ENCODE assay signal across 8 cellular contexts in the genomic region with DNA sequence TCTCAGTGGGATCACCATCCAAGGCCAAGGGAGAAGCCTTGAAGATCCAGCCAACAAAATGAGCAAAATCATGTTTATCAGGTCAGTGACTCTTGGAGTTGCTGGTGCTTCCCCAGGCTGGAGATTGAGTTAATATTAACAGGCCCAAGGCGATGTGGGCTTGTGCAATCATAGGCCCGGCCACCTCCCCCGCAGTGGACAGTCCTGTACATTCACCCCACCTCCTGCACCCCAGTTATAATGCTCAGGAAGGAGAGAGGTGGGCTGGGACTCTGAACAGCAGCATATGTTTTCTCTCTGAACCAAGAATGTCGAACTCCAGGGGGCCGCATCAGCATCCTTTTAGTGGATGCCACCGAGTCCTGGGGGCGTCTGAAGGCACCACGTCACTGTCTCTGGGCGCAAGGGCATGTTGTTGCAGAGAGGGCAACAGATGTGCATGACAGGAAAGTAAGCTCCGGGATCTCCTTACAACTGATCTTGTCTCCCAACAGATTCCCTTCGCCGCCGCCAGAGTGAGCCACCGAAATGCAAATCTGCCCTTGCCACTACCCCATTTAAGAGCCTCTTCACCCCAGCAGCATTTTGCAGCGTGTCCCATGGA. TPM values are rescaled to one million over a fixed set of nuclear protein-coding genes. Genes with fewer than 3 reads are reported as not detected.
A peak's percentile ranks its signal among the peaks of the same experiment; 100 is the strongest.
DNase-seq lines count a peak whose midpoint lies in the region; ATAC-seq, FAIRE-seq and TF ChIP-seq lines count a peak whose summit lies in the region.

No MANE protein-coding gene starts in this region.

- H3K79me2 ChIP-seq in ACC112 (ENCODE audit: control insufficient read depth, insufficient read depth, low read length, unreplicated experiment): no peaks in the 10 kb centered on the region

- no peak for ATAC-seq in HG02938 (IDR thresholded peaks at IDR 0.05; ENCODE audit: unreplicated experiment)
- no peak for ATAC-seq in HG02973 (IDR thresholded peaks at IDR 0.05; ENCODE audit: unreplicated experiment)

- FAIRE-seq in kidney (lab: Jason Lieb, UNC): no peak

- no peak overlapping the region for H3K9ac ChIP-seq in kidney (ENCODE audit: low read length in 2 of 2)

- TF ChIP-seq EP300 in transverse colon (IDR thresholded peaks at IDR 0.05; ENCODE audit: low read depth): no peak

- DNase-seq in astrocyte of the hippocampus (ENCODE audit: low read depth, low spot score): peak; percentile 43
- no peak for DNase-seq in kidney
- peak; percentile 30 for DNase-seq in transverse colon
- DNase-seq in activated T-cell treated with anti-CD3 and anti-CD28 coated beads for 4 hours: no peak

- 32% methylated on average over 15 of the region's 15 CpGs; no CpG with 5 or more reads in 1 of the 2 donors for WGBS in transverse colon (ENCODE audit: low coverage in 1 of 2), 2 donors

- H3K27ac ChIP-seq in ACC112 (ENCODE audit: low read depth, low read length) (no peak overlapping the region), kidney (ENCODE audit: low read depth in 2 of 2, low read length in 2 of 2) (no peak overlapping the region), transverse colon (no peak overlapping the region)

- in situ Hi-C loops in transverse colon (cut with MboI; ENCODE audit: low pct_ligation_motif_present in 1 of 4, low pct_unique_long_range_greater_than_20kb in 1 of 4, low sequenced_read_pairs in 3 of 4): loop anchor here in 1 of 4 donors (10.0 kb wide), 1 partner anchor 130 kb away; no protein-coding TSS in a partner anchor

- H3K4me1 ChIP-seq in ACC112 (ENCODE audit: control insufficient read depth, insufficient read depth, low read length, unreplicated experiment): peaks cover 8% of the 10 kb centered on the region
- H3K4me1 ChIP-seq in kidney (ENCODE audit: control insufficient read depth in 1 of 2, insufficient read depth in 1 of 2, low read depth in 1 of 2, low read length in 2 of 2): no peaks in the 10 kb centered on the region
- no peaks in the 10 kb centered on the region for H3K4me1 ChIP-seq in transverse colon

- peak; percentile 32 for TF ChIP-seq CTCF in kidney (IDR thresholded peaks at IDR 0.05; ENCODE audit: borderline replicate concordance, extremely low read depth, insufficient read depth)
- peak; percentile 5 to 46 (median 27) for TF ChIP-seq CTCF in transverse colon (IDR thresholded peaks at IDR 0.05)

- H3K27me3 ChIP-seq in ACC112 (ENCODE audit: insufficient read depth, low read length) (no peaks in the 10 kb centered on the region), transverse colon (peaks cover 4% of the 10 kb centered on the region)

- peak overlapping the region; percentile 29 for H2AFZ ChIP-seq in ACC112 (ENCODE audit: low read length, unreplicated experiment)

- intact Hi-C loops in kidney (cut with DNase I): no loop called here
- intact Hi-C loops in transverse colon (cut with DNase I; ENCODE audit: low total_unique reads): no loop called here

- no peak overlapping the region for H3K4me3 ChIP-seq in ACC112 (ENCODE audit: low read depth, low read length)
- H3K4me3 ChIP-seq in kidney (ENCODE audit: low read length in 2 of 2): no peak overlapping the region
- no peak overlapping the region for H3K4me3 ChIP-seq in transverse colon

- TF ChIP-seq POLR2A in GM19099 (IDR thresholded peaks at IDR 0.05; ENCODE audit: extremely low read depth, insufficient read length, low read depth) (peak; percentile 23), transverse colon (IDR thresholded peaks at IDR 0.05) (no peak)

- H3K36me3 ChIP-seq in ACC112 (ENCODE audit: insufficient read depth, low read length): no peaks in the 10 kb centered on the region
- no peaks in the 10 kb centered on the region for H3K36me3 ChIP-seq in kidney (ENCODE audit: control insufficient read depth in 1 of 2, insufficient read depth in 2 of 2, low read length in 2 of 2)
- H3K36me3 ChIP-seq in transverse colon: no peaks in the 10 kb centered on the region

- H3K9me3 ChIP-seq in kidney (ENCODE audit: control insufficient read depth in 1 of 2, low read length in 2 of 2) (no peaks in the 10 kb centered on the region), transverse colon (no peaks in the 10 kb centered on the region)

RNA-seq across cellular contexts. Expression of a gene that starts 11.2 kb away (rescaled TPM):
- total RNA-seq in kidney (not detected), transverse colon (not detected)
- not detected for polyA plus RNA-seq in kidney (ENCODE audit: insufficient read depth, low read depth, low replicate concordance)

RNA-seq across cellular contexts. Expression of a gene that starts 32.2 kb away (rescaled TPM):
- total RNA-seq in kidney: 1.7 TPM
- 12.9 TPM for polyA plus RNA-seq in kidney (ENCODE audit: insufficient read depth, low read depth, low replicate concordance)
- total RNA-seq in transverse colon: under 1 TPM in 3 of 4 donors, not detected in 1; 0.48 to 0.82 (median 0.80) TPM

RNA-seq across cellular contexts. Expression of a gene that starts 33.1 kb away (rescaled TPM):
- 1,861 TPM for total RNA-seq in kidney
- polyA plus RNA-seq in kidney (ENCODE audit: insufficient read depth, low read depth, low replicate concordance): 2,184 TPM
- total RNA-seq in transverse colon: 100 to 1,000 TPM in 1 of 4 donors, 10 to 100 TPM in 3; 35.2 to 107 (median 61.0) TPM

Comparison
In these comparisons a context has a peak if more than half of its experiments do, and no peak if none do; other contexts are left out.
1. DNase-seq: peak in astrocyte of the hippocampus (single experiment) and transverse colon (single experiment); none in kidney (single experiment) and activated T-cell treated with anti-CD3 and anti-CD28 coated beads for 4 hours (single experiment).
2. RNA of a gene that starts 33.1 kb away (total RNA-seq): 1,861 TPM in kidney (single experiment); 35.2 to 107 TPM in transverse colon; every median in the first group is over 10 times any median in the second.